ENCODE assay signal across 18 cellular contexts in genomic region chr3:171415070-171415469, GRCh38. TPM values are rescaled to one million over a fixed set of nuclear protein-coding genes. Genes with fewer than 3 reads are reported as not detected.
A peak's percentile ranks its signal among the peaks of the same experiment; 100 is the strongest.
DNase-seq lines count a peak whose midpoint lies in the region; ATAC-seq and TF ChIP-seq lines count a peak whose summit lies in the region.
"Had no signal": no experiment of that assay in that cellular context is flagged by ENCODE, and none has a peak within 500 bp of the region (broad histone marks: within the 10 kb centered on the region; RNA-seq: fewer than 3 reads in every experiment).

No MANE protein-coding gene starts in this region.

- POLR2A ChIA-PET in naive thymus-derived CD8-positive, alpha-beta T cell (lab: Charles Lee), result no interaction called here

- peaks cover 5 to 9% (median 8%) of the 10 kb centered on the region in 3 donors for H3K36me3 Mint-ChIP-seq in naive thymus-derived CD8-positive, alpha-beta T cell
- H3K36me3 Mint-ChIP-seq: naive B cell had no signal

- H3K9me2 ChIP-seq in GM23248 (ENCODE audit: insufficient read depth), result no peaks in the 10 kb centered on the region

- no peaks in the 10 kb centered on the region for H3K9me3 Mint-ChIP-seq in naive thymus-derived CD8-positive, alpha-beta T cell
- H3K9me3 Mint-ChIP-seq: activated naive CD4-positive, alpha-beta T cell treated with anti-CD3 and anti-CD28 coated beads, Interleukin-2, amount 50 U/mL, for 24 hours had no signal

- peak; percentile 43 for DNase-seq in GM23248
- DNase-seq in RWPE2 (ENCODE audit: low spot score), result no peak
- peak; percentile 41 for DNase-seq in fibroblast of mammary gland (ENCODE audit: low read depth)
- peak; percentile 59 for DNase-seq in non-pigmented ciliary epithelial cell (ENCODE audit: low read depth)
- DNase-seq in midbrain (lab: John Stamatoyannopoulos, UW), result no peak
- no peak for DNase-seq in pons (ENCODE audit: low spot score)
- no peak for DNase-seq in naive thymus-derived CD8-positive, alpha-beta T cell
- no peak for DNase-seq in effector CD4-positive, alpha-beta T cell
- DNase-seq: C1 segment of cervical spinal cord; colonic mucosa; DND-41; naive B cell; NCI-H187; sigmoid colon; SJCRH30; stimulated activated naive CD4-positive, alpha-beta T cell treated with Interleukin-2 at 50 U/mL for 16 hours had no signal

- in situ Hi-C loops in GM23248 (cut with MboI), result no loop called here

- TF ChIP-seq CTCF in RWPE2 (IDR thresholded peaks at IDR 0.05; ENCODE audit: poor library complexity, severe bottlenecking) (no peak), fibroblast of mammary gland (conservative IDR thresholded peaks at IDR 0.05; ENCODE audit: control insufficient read depth, insufficient read depth, low read depth, low read length) (no peak)

- H3F3A ChIP-seq in GM23248 (ENCODE audit: insufficient read depth), result peaks cover 12% of the 10 kb centered on the region; the same call in 1 of the 2 replicates

- H3K4me1 ChIP-seq in GM23248 (ENCODE audit: insufficient read depth), result peaks cover 14% of the 10 kb centered on the region
- peaks cover 12% of the 10 kb centered on the region for H3K4me1 ChIP-seq in RWPE2 (ENCODE audit: insufficient read depth, poor library complexity, severe bottlenecking)
- H3K4me1 ChIP-seq: colonic mucosa, SJCRH30 had no signal

- H3K9ac ChIP-seq in GM23248, result no peak overlapping the region

- no peaks in the 10 kb centered on the region for H4K20me1 ChIP-seq in GM23248 (ENCODE audit: insufficient read depth)

- no peak overlapping the region for H3K27ac ChIP-seq in GM23248
- peak overlapping the region; percentile 30 for H3K27ac ChIP-seq in RWPE2 (ENCODE audit: poor library complexity, severe bottlenecking)
- H3K27ac ChIP-seq: colonic mucosa, sigmoid colon, SJCRH30, WERI-Rb-1 had no signal

- ATAC-seq in RWPE2 (ENCODE audit: low read depth), result peak; percentile 79
- no peak for ATAC-seq in naive thymus-derived CD8-positive, alpha-beta T cell

- H2AFZ ChIP-seq in GM23248, result no peak overlapping the region

- H3K27ac Mint-ChIP-seq in naive thymus-derived CD8-positive, alpha-beta T cell, result peak overlapping the region in 2 of 10 donors; percentile 58 to 60
- H3K27ac Mint-ChIP-seq: activated naive CD4-positive, alpha-beta T cell treated with anti-CD3 and anti-CD28 coated beads, Interleukin-2, amount 50 U/mL, for 24 hours; naive B cell had no signal

- no peak overlapping the region for H3K4me2 ChIP-seq in GM23248 (ENCODE audit: unreplicated experiment)

- peaks cover 36 to 77% (median 57%) of the 10 kb centered on the region in 4 donors for H3K4me1 Mint-ChIP-seq in naive thymus-derived CD8-positive, alpha-beta T cell
- H3K4me1 Mint-ChIP-seq: naive B cell had no signal

- H3K36me3 ChIP-seq in GM23248 (ENCODE audit: low read depth) (no peaks in the 10 kb centered on the region), RWPE2 (ENCODE audit: low read depth) (no peaks in the 10 kb centered on the region)
- H3K36me3 ChIP-seq: colonic mucosa, sigmoid colon, SJCRH30, WERI-Rb-1 had no signal

- no peaks in the 10 kb centered on the region for H3K27me3 Mint-ChIP-seq in naive thymus-derived CD8-positive, alpha-beta T cell
- H3K27me3 Mint-ChIP-seq: activated naive CD4-positive, alpha-beta T cell treated with anti-CD3 and anti-CD28 coated beads, Interleukin-2, amount 50 U/mL, for 24 hours; naive B cell had no signal

- H3K27me3 ChIP-seq in GM23248 (replicated peaks; ENCODE audit: insufficient read depth), result no peaks in the 10 kb centered on the region
- no peaks in the 10 kb centered on the region for H3K27me3 ChIP-seq in RWPE2 (ENCODE audit: insufficient read depth, poor library complexity, severe bottlenecking)
- H3K27me3 ChIP-seq: colonic mucosa, sigmoid colon, SJCRH30 had no signal

- H3K9me3 ChIP-seq in GM23248 (ENCODE audit: low read depth) (no peaks in the 10 kb centered on the region), RWPE2 (ENCODE audit: severe bottlenecking) (no peaks in the 10 kb centered on the region)
- H3K9me3 ChIP-seq: colonic mucosa, sigmoid colon, SJCRH30 had no signal

- H3K4me3 ChIP-seq in GM23248, result no peak overlapping the region
- H3K4me3 ChIP-seq in RWPE2 (ENCODE audit: severe bottlenecking), result no peak overlapping the region
- no peak overlapping the region for H3K4me3 ChIP-seq in fibroblast of mammary gland (ENCODE audit: control insufficient read depth, low read depth, low read length)
- H3K4me3 ChIP-seq: colonic mucosa, sigmoid colon, SJCRH30 had no signal

- no peak overlapping the region for H3K4me3 Mint-ChIP-seq in naive thymus-derived CD8-positive, alpha-beta T cell
- H3K4me3 Mint-ChIP-seq: activated naive CD4-positive, alpha-beta T cell treated with anti-CD3 and anti-CD28 coated beads, Interleukin-2, amount 50 U/mL, for 24 hours; naive B cell had no signal

- WGBS in GM23248 (ENCODE audit: low coverage in 1 of 2, low lambda C conversion rate in 2 of 2, missing lambda C conversion rate in 2 of 2), 2 experiments, result 73 to 75% methylated on average over 2 of the region's 2 CpGs

- no peaks in the 10 kb centered on the region for H3K79me2 ChIP-seq in GM23248 (ENCODE audit: insufficient read depth)

RNA-seq across cellular contexts. Expression of gene TNIK, which starts 45.1 kb away (rescaled TPM):
- 1.0 and 2.3 TPM in 2 replicates for total RNA-seq in GM23248 (2014; rRNA removed; shearing (Covaris generic))
- polyA plus RNA-seq in GM23248 (2016; fragmentation: Nextera tagmentation; extraction: Ambion mirVana), result 0.80 and 1.4 TPM in 2 replicates
- total RNA-seq in naive thymus-derived CD8-positive, alpha-beta T cell, result 10 to 100 TPM; 47.3 to 50.0 TPM
- 10 to 100 TPM; 13.2 to 16.1 (median 13.8) TPM for polyA plus RNA-seq in naive thymus-derived CD8-positive, alpha-beta T cell

Comparison
In these comparisons a context has a peak if more than half of its experiments do, and no peak if none do; other contexts are left out.
1. DNase-seq: peak in GM23248 (single experiment), fibroblast of mammary gland (single experiment) and non-pigmented ciliary epithelial cell (single experiment); none in RWPE2 (single experiment), midbrain (single experiment), pons (single experiment), naive thymus-derived CD8-positive, alpha-beta T cell (0 of 10) and effector CD4-positive, alpha-beta T cell (single experiment).
2. RNA of gene TNIK, which starts 45.1 kb away (total RNA-seq): 47.3 to 50.0 TPM in naive thymus-derived CD8-positive, alpha-beta T cell; 1.0 to 2.3 TPM in GM23248; every median in the first group is over 10 times any median in the second.